ENCODE assay signal across 10 cellular contexts in genomic region chr4:17595471-17596005, GRCh38. TPM values are rescaled to one million over a fixed set of nuclear protein-coding genes. Genes with fewer than 3 reads are reported as not detected.
DNase-seq lines count a peak whose midpoint lies in the region; ATAC-seq and TF ChIP-seq lines count a peak whose summit lies in the region.
"Had no signal": no experiment of that assay in that cellular context is flagged by ENCODE, and none has a peak within 500 bp of the region (broad histone marks: within the 10 kb centered on the region; RNA-seq: fewer than 3 reads in every experiment).

No MANE protein-coding gene starts in this region.

- ATAC-seq in GM18868 (IDR thresholded peaks at IDR 0.05; ENCODE audit: unreplicated experiment) (peak; percentile 91), GM21737 (IDR thresholded peaks at IDR 0.05; ENCODE audit: unreplicated experiment) (peak; percentile 79), HG03460 (IDR thresholded peaks at IDR 0.05; ENCODE audit: unreplicated experiment) (peak; percentile 83), lung (ENCODE audit: insufficient read depth, low FRiP score) (peak; percentile 67)

- no peaks in the 10 kb centered on the region for H3K27me3 ChIP-seq in lung (ENCODE audit: control insufficient read depth, insufficient read depth)

- peaks cover 0 to 3% of the 10 kb centered on the region in 2 donors for H3K4me1 ChIP-seq in lung (ENCODE audit: control insufficient read depth in 2 of 2, insufficient read depth in 2 of 2, low read length in 2 of 2)

- H3K27ac ChIP-seq in lung (ENCODE audit: low read depth in 1 of 2, low read length in 1 of 2), result no peak overlapping the region

- H3K36me3 ChIP-seq in lung (ENCODE audit: control insufficient read depth in 2 of 2, insufficient read depth in 2 of 2, low read length in 2 of 2), result peaks cover 39 to 50% of the 10 kb centered on the region in 2 donors

- no peak for DNase-seq in lung (ENCODE audit: low spot score)
- no peak for DNase-seq in DMS79 treated with DMSO at 0.1 percent for 48 hours (lab: John Stamatoyannopoulos, UW)
- no peak for DNase-seq in activated naive CD4-positive, alpha-beta T cell treated with anti-CD3 and anti-CD28 coated beads, Interleukin-2, amount 50 U/mL, for 16 hours
- DNase-seq in activated gamma-delta T cell (lab: John Stamatoyannopoulos, UW), result no peak
- no peak for DNase-seq in NCI-H146 (lab: John Stamatoyannopoulos, UW)
- DNase-seq: activated T-cell treated with anti-CD3 and anti-CD28 coated beads, Interleukin-2, amount 50 U/mL, for 24 hours; right cardiac atrium had no signal

- no peak for TF ChIP-seq CTCF in lung (IDR thresholded peaks at IDR 0.05; ENCODE audit: control extremely low read depth, extremely low read depth)

- no peak overlapping the region for H3K4me3 ChIP-seq in lung

- H3K9me3 ChIP-seq in lung (ENCODE audit: control insufficient read depth in 2 of 2, insufficient read depth in 1 of 2, low read length in 1 of 2), result no peaks in the 10 kb centered on the region

- 62 to 79% methylated on average over 6 of the region's 6 CpGs for WGBS in lung, 2 donors

RNA-seq across cellular contexts. Expression of gene LAP3, which starts 18.5 kb away (rescaled TPM):
- total RNA-seq in lung, result 100 to 1,000 TPM in 1 of 2 donors, 10 to 100 TPM in 1; 98.8 to 110 TPM
- polyA plus RNA-seq in lung, result 100 to 1,000 TPM in 1 of 2 donors, 10 to 100 TPM in 1; 30.7 to 185 TPM

RNA-seq across cellular contexts. Expression of gene MED28, which starts 18.9 kb away (rescaled TPM):
- 10 to 100 TPM; 44.5 to 45.9 TPM for total RNA-seq in lung
- 10 to 100 TPM; 10.8 to 21.6 TPM for polyA plus RNA-seq in lung
